ENCODE assay signal across 26 cellular contexts in genomic region chr15:60454824-60455223, GRCh38.
"Had no signal": no experiment of that assay in that cellular context is flagged by ENCODE, and none has a peak within 500 bp of the region (broad histone marks: within the 10 kb centered on the region; RNA-seq: fewer than 3 reads in every experiment).

No MANE protein-coding gene starts in this region.

- H3K4me1 Mint-ChIP-seq: neural progenitor cell; stimulated activated effector memory CD8-positive, alpha-beta T cell treated with anti-CD3 and anti-CD28 coated beads, Interleukin-12 subunit alpha, Interleukin-12 subunit beta, amount 100 ng/mL, for 72 hours; stimulated activated naive B cell treated with anti-CD40 and anti-IgM and Interleukin-4, amounts not matched to agents 10 μg/mL and 1 μg/mL and 100 μg/mL, for 72 hours had no signal

- DNase-seq: occipital lobe; ovary; posterior cingulate gyrus; psoas muscle; right cardiac atrium; right lobe of liver; sigmoid colon; small intestine; stimulated activated CD4-positive, alpha-beta T cell treated with anti-CD3 and anti-CD28 coated beads, Interleukin-15, amount 100 ng/mL, for 24 hours; stimulated activated CD4-positive, alpha-beta T cell treated with anti-CD3 and anti-CD28 coated beads, Interleukin-2, amount 100 ng/mL, for 24 hours; stimulated activated CD4-positive, alpha-beta T cell treated with anti-CD3 and anti-CD28 coated beads, Interleukin-2, amount 100 ng/mL, for 48 hours; stimulated activated CD4-positive, alpha-beta T cell treated with anti-CD3 and anti-CD28 coated beads, Interleukin-4, amount 100 ng/mL, for 24 hours; stimulated activated naive B cell treated with anti-CD40 and anti-IgM and Interleukin-4, amounts not matched to agents 10 μg/mL and 1 μg/mL and 100 μg/mL, for 72 hours; stimulated activated naive CD4-positive, alpha-beta T cell treated with Interleukin-2 at 50 U/mL for 16 hours; stomach; thyroid gland; trophoblast cell; upper lobe of left lung had no signal

- H3K27ac Mint-ChIP-seq: natural killer cell treated with Interleukin-12 subunit alpha and Interleukin-12 subunit beta and Interleukin-15 and Interleukin-18, amount 100 ng/mL, for 72 hours; neural progenitor cell; progenitor cell of endocrine pancreas; stimulated activated effector memory CD8-positive, alpha-beta T cell treated with anti-CD3 and anti-CD28 coated beads, Interleukin-12 subunit alpha, Interleukin-12 subunit beta, amount 100 ng/mL, for 72 hours; stimulated activated naive B cell treated with anti-CD40 and anti-IgM and Interleukin-4, amounts not matched to agents 10 μg/mL and 1 μg/mL and 100 μg/mL, for 72 hours; stimulated activated naive CD8-positive, alpha-beta T cell treated with anti-CD3 and anti-CD28 coated beads, Interleukin-15, Interleukin-2, amounts not matched to agents 100 ng/mL and 50 ng/mL, for 24 hours had no signal

- H3K9me3 Mint-ChIP-seq: natural killer cell treated with Interleukin-12 subunit alpha and Interleukin-12 subunit beta and Interleukin-15 and Interleukin-18, amount 100 ng/mL, for 72 hours; neural progenitor cell; stimulated activated effector memory CD8-positive, alpha-beta T cell treated with anti-CD3 and anti-CD28 coated beads, Interleukin-12 subunit alpha, Interleukin-12 subunit beta, amount 100 ng/mL, for 72 hours; stimulated activated naive B cell treated with anti-CD40 and anti-IgM and Interleukin-4, amounts not matched to agents 10 μg/mL and 1 μg/mL and 100 μg/mL, for 72 hours; stimulated activated naive CD8-positive, alpha-beta T cell treated with anti-CD3 and anti-CD28 coated beads, Interleukin-15, Interleukin-2, amounts not matched to agents 100 ng/mL and 50 ng/mL, for 24 hours had no signal

- H3K4me3 ChIP-seq: neural progenitor cell, ovary, psoas muscle, right lobe of liver, sigmoid colon, stomach, thoracic aorta, thyroid gland, tibial nerve, upper lobe of left lung, vagina had no signal

- H3K27me3 Mint-ChIP-seq: natural killer cell treated with Interleukin-12 subunit alpha and Interleukin-12 subunit beta and Interleukin-15 and Interleukin-18, amount 100 ng/mL, for 72 hours; progenitor cell of endocrine pancreas; stimulated activated naive B cell treated with anti-CD40 and anti-IgM and Interleukin-4, amounts not matched to agents 10 μg/mL and 1 μg/mL and 100 μg/mL, for 72 hours; stimulated activated naive CD8-positive, alpha-beta T cell treated with anti-CD3 and anti-CD28 coated beads, Interleukin-15, Interleukin-2, amounts not matched to agents 100 ng/mL and 50 ng/mL, for 24 hours had no signal

- ATAC-seq: natural killer cell treated with Interleukin-12 subunit alpha and Interleukin-12 subunit beta and Interleukin-15 and Interleukin-18, amount 100 ng/mL, for 72 hours; psoas muscle; right cardiac atrium; stimulated activated effector memory CD8-positive, alpha-beta T cell treated with anti-CD3 and anti-CD28 coated beads, Interleukin-12 subunit alpha, Interleukin-12 subunit beta, amount 100 ng/mL, for 72 hours; stimulated activated naive B cell treated with anti-CD40 and anti-IgM and Interleukin-4, amounts not matched to agents 10 μg/mL and 1 μg/mL and 100 μg/mL, for 72 hours had no signal

- H3K36me3 Mint-ChIP-seq: natural killer cell treated with Interleukin-12 subunit alpha and Interleukin-12 subunit beta and Interleukin-15 and Interleukin-18, amount 100 ng/mL, for 72 hours had no signal

- H3K4me3 Mint-ChIP-seq: natural killer cell treated with Interleukin-12 subunit alpha and Interleukin-12 subunit beta and Interleukin-15 and Interleukin-18, amount 100 ng/mL, for 72 hours; neural progenitor cell; stimulated activated effector memory CD8-positive, alpha-beta T cell treated with anti-CD3 and anti-CD28 coated beads, Interleukin-12 subunit alpha, Interleukin-12 subunit beta, amount 100 ng/mL, for 72 hours; stimulated activated naive B cell treated with anti-CD40 and anti-IgM and Interleukin-4, amounts not matched to agents 10 μg/mL and 1 μg/mL and 100 μg/mL, for 72 hours; stimulated activated naive CD8-positive, alpha-beta T cell treated with anti-CD3 and anti-CD28 coated beads, Interleukin-15, Interleukin-2, amounts not matched to agents 100 ng/mL and 50 ng/mL, for 24 hours had no signal
